ENCODE assay signal across 1 cellular context in genomic region chr9:93657331-93658111, GRCh38.
TF ChIP-seq lines count a peak whose summit lies in the region.

No MANE protein-coding gene starts in this region.

TF ChIP-seq in H1, 55 proteins besides CTCF, POLR2A, EP300 and RAD21:
- no peak for TF ChIP-seq CHD2 (IDR thresholded peaks at IDR 0.05; ENCODE audit: low read length)
- TF ChIP-seq BRCA1 (IDR thresholded peaks at IDR 0.05; ENCODE audit: low read depth, low read length) = no peak
- TF ChIP-seq KDM4A (IDR thresholded peaks at IDR 0.05; ENCODE audit: low read depth, low read length, severe bottlenecking) = no peak
- no peak for TF ChIP-seq ZNF274 (IDR thresholded peaks at IDR 0.05; ENCODE audit: borderline replicate concordance, extremely low read depth, low read length)
- TF ChIP-seq POLR2AphosphoS5 (IDR thresholded peaks at IDR 0.05; ENCODE audit: low read depth, low read length) = no peak
- no peak for TF ChIP-seq MAX (IDR thresholded peaks at IDR 0.05)
- TF ChIP-seq RFX5 (IDR thresholded peaks at IDR 0.05; ENCODE audit: borderline replicate concordance, low read depth, low read length) = no peak
- no peak for TF ChIP-seq JUN (IDR thresholded peaks at IDR 0.05; ENCODE audit: low read depth, low read length)
- no peak for TF ChIP-seq HDAC6 (IDR thresholded peaks at IDR 0.05; ENCODE audit: low read depth, low read length)
- no peak for TF ChIP-seq KDM1A (IDR thresholded peaks at IDR 0.05; ENCODE audit: borderline replicate concordance, low read length)
- TF ChIP-seq MAFK (IDR thresholded peaks at IDR 0.05; ENCODE audit: low read depth, low read length) = no peak
- no peak for TF ChIP-seq CEBPB (IDR thresholded peaks at IDR 0.05; ENCODE audit: low read depth, low read length)
- TF ChIP-seq SIN3A (conservative IDR thresholded peaks at IDR 0.05 in 1 of 2, IDR thresholded peaks at IDR 0.05 in 1 of 2; ENCODE audit: low read depth in 1 of 2, low read length in 2 of 2) = no peak
- TF ChIP-seq SIX5 (IDR thresholded peaks at IDR 0.05; ENCODE audit: low read depth, low read length) = no peak
- no peak for TF ChIP-seq SP4 (IDR thresholded peaks at IDR 0.05; ENCODE audit: low read length)
- no peak for TF ChIP-seq JUND (IDR thresholded peaks at IDR 0.05; ENCODE audit: low read length)
- TF ChIP-seq SP1 (IDR thresholded peaks at IDR 0.05; ENCODE audit: low read depth, low read length) = no peak
